8 cellular contexts compared by ENCODE assay signal in the genomic region with DNA sequence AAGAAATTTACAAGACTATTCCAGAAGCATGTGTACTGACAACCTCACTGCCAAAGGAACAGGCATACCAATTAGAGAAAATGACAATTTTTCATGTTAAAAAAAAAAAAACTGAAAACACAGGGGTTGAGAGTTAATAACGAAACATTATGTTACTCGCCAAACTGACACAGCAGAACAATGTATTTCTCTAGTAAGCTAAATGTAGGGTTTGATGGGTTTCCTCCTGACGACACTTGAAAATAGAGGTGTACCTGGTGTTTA. TPM values are rescaled to one million over a fixed set of nuclear protein-coding genes. Genes with fewer than 3 reads are reported as not detected.
DNase-seq lines count a peak whose midpoint lies in the region; ATAC-seq and TF ChIP-seq lines count a peak whose summit lies in the region.

No MANE protein-coding gene starts in this region.

- H3K27me3 ChIP-seq in BE2C (no peaks in the 10 kb centered on the region), MG63 (no peaks in the 10 kb centered on the region), dorsolateral prefrontal cortex (no peaks in the 10 kb centered on the region)

- H3K36me3 ChIP-seq in BE2C = peaks cover 2% of the 10 kb centered on the region; the same call in 1 of the 2 replicates
- H3K36me3 ChIP-seq in MG63 = no peaks in the 10 kb centered on the region

- intact Hi-C loops in dorsolateral prefrontal cortex (cut with DNase I) = loop anchor here (1.0 to 10.0 kb wide), 5 partner anchors 50 to 209 kb away; partner anchors contain the start of genes G3BP2 (in 2 of the 2), RCHY1 (in 1 of the 2) and THAP6 (in 1 of the 2)

- no peaks in the 10 kb centered on the region for H3K36me3 Mint-ChIP-seq in natural killer cell treated with Interleukin-12 subunit alpha and Interleukin-12 subunit beta and Interleukin-15 and Interleukin-18, amount 100 ng/mL, for 72 hours

- H3K4me1 ChIP-seq in BE2C = peaks cover 3% of the 10 kb centered on the region; the same call in 1 of the 2 replicates

- H3K4me3 ChIP-seq in BE2C (ENCODE audit: low read depth, low read length) = peak overlapping the region; percentile 87
- H3K4me3 ChIP-seq in MG63 = peak overlapping the region; percentile 86
- H3K4me3 ChIP-seq in dorsolateral prefrontal cortex = peak overlapping the region; percentile 68 to 98 (median 94)

- peaks cover 35 to 44% of the 10 kb centered on the region in 2 donors for H3K4me1 Mint-ChIP-seq in natural killer cell treated with Interleukin-12 subunit alpha and Interleukin-12 subunit beta and Interleukin-15 and Interleukin-18, amount 100 ng/mL, for 72 hours (ENCODE audit: low read depth in 2 of 2)

- no peaks in the 10 kb centered on the region for H3K9me3 Mint-ChIP-seq in natural killer cell treated with Interleukin-12 subunit alpha and Interleukin-12 subunit beta and Interleukin-15 and Interleukin-18, amount 100 ng/mL, for 72 hours

- DNase-seq in BE2C = no peak
- no peak for DNase-seq in MG63
- DNase-seq in dorsolateral prefrontal cortex = no peak
- no peak for DNase-seq in natural killer cell treated with Interleukin-12 subunit alpha and Interleukin-12 subunit beta and Interleukin-15 and Interleukin-18, amount 100 ng/mL, for 72 hours (ENCODE audit: low spot score)
- no peak for DNase-seq in NAMALWA (ENCODE audit: low spot score)

- H3K9me3 ChIP-seq in BE2C = no peaks in the 10 kb centered on the region
- H3K9me3 ChIP-seq in MG63 = no peaks in the 10 kb centered on the region

- H3K27me3 Mint-ChIP-seq in natural killer cell treated with Interleukin-12 subunit alpha and Interleukin-12 subunit beta and Interleukin-15 and Interleukin-18, amount 100 ng/mL, for 72 hours = no peaks in the 10 kb centered on the region

- no peak for ATAC-seq in natural killer cell treated with Interleukin-12 subunit alpha and Interleukin-12 subunit beta and Interleukin-15 and Interleukin-18, amount 100 ng/mL, for 72 hours
- no peak for ATAC-seq in HG03135 (IDR thresholded peaks at IDR 0.05; ENCODE audit: unreplicated experiment)
- no peak for ATAC-seq in HG02571 (IDR thresholded peaks at IDR 0.05; ENCODE audit: unreplicated experiment)
- no peak for ATAC-seq in HG02981 (IDR thresholded peaks at IDR 0.05; ENCODE audit: unreplicated experiment)

- peak overlapping the region; percentile 50 to 97 (median 88) for H3K27ac ChIP-seq in dorsolateral prefrontal cortex

- H3K4me3 Mint-ChIP-seq in natural killer cell treated with Interleukin-12 subunit alpha and Interleukin-12 subunit beta and Interleukin-15 and Interleukin-18, amount 100 ng/mL, for 72 hours = peak overlapping the region; percentile 99

- TF ChIP-seq CTCF in BE2C (IDR thresholded peaks at IDR 0.05; ENCODE audit: low read depth, low read length) (no peak), dorsolateral prefrontal cortex (IDR thresholded peaks at IDR 0.05 in 54 of 56, conservative IDR thresholded peaks at IDR 0.05 in 2 of 56; ENCODE audit: low read depth in 1 of 56, partially characterized antibody in 56 of 56) (no peak)

- H3K27ac Mint-ChIP-seq in natural killer cell treated with Interleukin-12 subunit alpha and Interleukin-12 subunit beta and Interleukin-15 and Interleukin-18, amount 100 ng/mL, for 72 hours = peak overlapping the region; percentile 99 to 100

RNA-seq across cellular contexts. Expression of gene USO1, which starts 0.6 kb away (rescaled TPM):
- polyA plus RNA-seq in BE2C (2012; ENCODE audit: insufficient read depth, insufficient read length, low read depth) = 7.6 TPM
- 21.8 and 26.5 TPM in 2 replicates for total RNA-seq in MG63 (2014; rRNA removed; shearing (Covaris generic); ENCODE audit: low replicate concordance)
- total RNA-seq in dorsolateral prefrontal cortex = 10 to 100 TPM; 29.0 to 63.1 (median 46.5) TPM
- total RNA-seq in natural killer cell treated with Interleukin-12 subunit alpha and Interleukin-12 subunit beta and Interleukin-15 and Interleukin-18, amount 100 ng/mL, for 72 hours = 10 to 100 TPM; 49.6 to 59.4 TPM

RNA-seq across cellular contexts. Expression of gene G3BP2, which starts 50.5 kb away (rescaled TPM):
- polyA plus RNA-seq in BE2C (2012; ENCODE audit: insufficient read depth, insufficient read length, low read depth) = 56.6 TPM
- total RNA-seq in MG63 (2014; rRNA removed; shearing (Covaris generic); ENCODE audit: low replicate concordance) = 21.3 and 41.9 TPM in 2 replicates
- total RNA-seq in dorsolateral prefrontal cortex = 100 to 1,000 TPM; 105 to 375 (median 251) TPM
- 100 to 1,000 TPM; 107 to 159 TPM for total RNA-seq in natural killer cell treated with Interleukin-12 subunit alpha and Interleukin-12 subunit beta and Interleukin-15 and Interleukin-18, amount 100 ng/mL, for 72 hours
